11 cellular contexts compared by ENCODE assay signal in the genomic region with DNA sequence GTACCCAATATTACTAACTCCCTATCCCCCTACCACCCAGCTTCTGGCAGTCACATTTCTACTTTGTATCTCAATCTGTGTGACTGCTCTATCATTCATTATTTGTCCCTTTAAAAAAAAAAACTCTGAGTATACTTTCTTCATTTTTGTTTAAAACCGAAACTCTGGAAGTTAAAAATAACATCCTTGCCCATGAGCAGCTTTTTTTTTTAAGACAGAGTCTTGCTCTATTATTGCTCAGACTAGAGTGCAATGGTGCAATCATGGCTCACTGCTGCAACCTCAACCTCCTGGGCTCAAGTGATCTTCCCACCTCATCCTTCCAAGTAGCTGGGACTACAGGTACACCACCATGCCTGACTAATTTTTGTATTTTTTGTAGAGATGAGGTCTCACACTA. TPM values are rescaled to one million over a fixed set of nuclear protein-coding genes. Genes with fewer than 3 reads are reported as not detected.
DNase-seq lines count a peak whose midpoint lies in the region; ATAC-seq, FAIRE-seq and TF ChIP-seq lines count a peak whose summit lies in the region.
"Had no signal": no experiment of that assay in that cellular context is flagged by ENCODE, and none has a peak within 500 bp of the region (broad histone marks: within the 10 kb centered on the region; RNA-seq: fewer than 3 reads in every experiment).

No MANE protein-coding gene starts in this region.

- in situ Hi-C loops in IMR-90 (cut with MboI; ENCODE audit: low sequenced_read_pairs) (no loop called here), gastrocnemius medialis (cut with MboI; ENCODE audit: low sequenced_read_pairs in 4 of 4) (no loop called here)

- H2AK5ac ChIP-seq in IMR-90 (ENCODE audit: low read depth, low read length) = no peak overlapping the region

- 0 out of 2 replicates have a peak, but pooled peaks cover 5% of the 10 kb centered on the region for H3K9me1 ChIP-seq in IMR-90 (ENCODE audit: insufficient read depth, low read length)

- no peak overlapping the region for H3K14ac ChIP-seq in IMR-90 (replicated peaks; ENCODE audit: low read depth, low read length)

- 0 out of 2 replicates have a peak overlapping the region, but pooled peaks have one; percentile 6 for H3K4ac ChIP-seq in IMR-90 (ENCODE audit: low read depth, low read length)

- BruUV-seq in IMR-90 (replicated peaks; lab: Mats Ljungman, UMichigan) = no TSS peak

- peak overlapping the region; percentile 72; the same call in 1 of the 2 replicates for H3K4me2 ChIP-seq in IMR-90 (ENCODE audit: low read depth, low read length)

- H4K91ac ChIP-seq in IMR-90 (ENCODE audit: insufficient read depth, low read depth, low read length) = 0 out of 2 replicates have a peak overlapping the region, but pooled peaks have one; percentile 2

- no peak overlapping the region for H4K8ac ChIP-seq in IMR-90 (ENCODE audit: low read depth in 2 of 2, low read length in 2 of 2)

- H4K20me1 ChIP-seq in IMR-90 (ENCODE audit: insufficient read depth, low read length) = peaks cover 74% of the 10 kb centered on the region

- peaks cover 13 to 46% of the 10 kb centered on the region in 2 experiments for H3K79me1 ChIP-seq in IMR-90 (ENCODE audit: low read depth in 1 of 2, low read length in 2 of 2)

- intact Hi-C loops in IMR-90 (cut with micrococcal nuclease) = no loop called here
- intact Hi-C loops in gastrocnemius medialis (cut with DNase I; ENCODE audit: low total_unique reads) = no loop called here

- TF ChIP-seq CTCF in IMR-90 (conservative IDR thresholded peaks at IDR 0.05; ENCODE audit: low read depth, low read length) (no peak), gastrocnemius medialis (IDR thresholded peaks at IDR 0.05 in 4 of 5, conservative IDR thresholded peaks at IDR 0.05 in 1 of 5) (no peak)

- H2BK120ac ChIP-seq in IMR-90 (ENCODE audit: low read depth, low read length) = peak overlapping the region; percentile 8; the same call in 1 of the 2 replicates

- peak overlapping the region; percentile 2 for H2BK5ac ChIP-seq in IMR-90 (ENCODE audit: low read depth, low read length, poor library complexity, severe bottlenecking)

- H3K27ac ChIP-seq in IMR-90 (ENCODE audit: insufficient read depth, low read length) = peak overlapping the region; percentile 6; the same call in 1 of the 2 replicates
- peak overlapping the region; percentile 25 to 62 (median 50) for H3K27ac ChIP-seq in gastrocnemius medialis
- H3K27ac ChIP-seq: lower lobe of right lung had no signal

- no peak overlapping the region for H3K18ac ChIP-seq in IMR-90 (ENCODE audit: low read depth, low read length)

- dilution Hi-C loops in IMR-90 (cut with HindIII; ENCODE audit: low sequenced_read_pairs, unreplicated experiment) = no loop called here

- H3K4me1 ChIP-seq in IMR-90 (ENCODE audit: control insufficient read depth, insufficient read depth, low read length) (peaks cover 10% of the 10 kb centered on the region), gastrocnemius medialis (peaks cover 23 to 31% of the 10 kb centered on the region in 2 donors)

- H2AFZ ChIP-seq in IMR-90 (replicated peaks; ENCODE audit: low read length, poor library complexity) = no peak overlapping the region

- H3K23ac ChIP-seq in IMR-90 (ENCODE audit: low read depth, low read length) = no peak overlapping the region

- H3K36me3 ChIP-seq in IMR-90 (ENCODE audit: control insufficient read depth, insufficient read depth, low read length) (peaks cover 3% of the 10 kb centered on the region; the same call in 1 of the 2 replicates), gastrocnemius medialis (peaks cover 0 to 5% of the 10 kb centered on the region in 2 donors)

- no peaks in the 10 kb centered on the region for H3K27me3 ChIP-seq in IMR-90 (ENCODE audit: control insufficient read depth, insufficient read depth, low read length)
- no peaks in the 10 kb centered on the region for H3K27me3 ChIP-seq in gastrocnemius medialis

- FAIRE-seq in GM18507 (lab: Jason Lieb, UNC) = peak; percentile 77

- DNase-seq in GM18507 (ENCODE audit: extremely low spot score, insufficient read length, low read depth) = no peak
- peak; percentile 78 for DNase-seq in IMR-90
- peak; percentile 63 for DNase-seq in dedifferentiated amniotic fluid mesenchymal stem cell (ENCODE audit: extremely low spot score)
- peak in 1 of 2 donors; percentile 30 for DNase-seq in gastrocnemius medialis
- no peak for DNase-seq in NCI-H146 treated with DMSO at 0.1 percent for 48 hours (lab: John Stamatoyannopoulos, UW; ENCODE audit: unreplicated experiment)
- DNase-seq in NCI-H748 (lab: John Stamatoyannopoulos, UW; ENCODE audit: unreplicated experiment) = no peak
- DNase-seq in putamen (ENCODE audit: low spot score) = no peak
- DNase-seq: activated naive CD4-positive, alpha-beta T cell; lower lobe of right lung; NCI-H510A; T1000 had no signal

- ATAC-seq in IMR-90 (ENCODE audit: low read depth) = peak; percentile 69
- ATAC-seq in gastrocnemius medialis = peak; percentile 50 to 86

- H2BK20ac ChIP-seq in IMR-90 (ENCODE audit: low read depth, low read length) = no peak overlapping the region

- CTCF ChIA-PET in IMR-90 (lab: Yijun Ruan, JAX) = interaction anchor here (0.6 to 1.6 kb wide), 4 partner anchors 18 to 596 kb away, joined by 3 to 4 read pairs (median 3); no protein-coding TSS in a partner anchor

- H4K5ac ChIP-seq in IMR-90 (ENCODE audit: low read depth, low read length) = no peak overlapping the region

- H3K9me3 ChIP-seq in IMR-90 (ENCODE audit: control insufficient read depth, insufficient read depth, low read length) (peaks cover 2% of the 10 kb centered on the region; the same call in 1 of the 2 replicates), gastrocnemius medialis (no peaks in the 10 kb centered on the region)
- H3K9me3 ChIP-seq: lower lobe of right lung had no signal

- H3K56ac ChIP-seq in IMR-90 (ENCODE audit: extremely low read depth, insufficient read depth, low read length) = no peak overlapping the region

- 25% methylated on average over 1 of the region's 1 CpG; no CpG with 5 or more reads in 1 of the 2 experiments for WGBS in IMR-90 (ENCODE audit: extremely low coverage in 2 of 2, insufficient read length in 1 of 2), 2 experiments

- H3K4me3 ChIP-seq in IMR-90 (ENCODE audit: insufficient read depth, low read depth, low read length) (no peak overlapping the region), gastrocnemius medialis (no peak overlapping the region)
- H3K4me3 ChIP-seq: lower lobe of right lung had no signal

- H2BK15ac ChIP-seq in IMR-90 (ENCODE audit: low read depth, low read length) = no peak overlapping the region

- no peak overlapping the region for H2AK9ac ChIP-seq in IMR-90 (replicated peaks; ENCODE audit: low read depth, low read length, poor library complexity)

- no peak for TF ChIP-seq RAD21 in IMR-90 (IDR thresholded peaks at IDR 0.05; ENCODE audit: low read length)

- POLR2A ChIA-PET in IMR-90 (lab: Charles Lee; ENCODE audit: unreplicated experiment) = no interaction called here

- TF ChIP-seq POLR2A in IMR-90 (IDR thresholded peaks at IDR 0.05; ENCODE audit: low read depth, low read length) (no peak), gastrocnemius medialis (IDR thresholded peaks at IDR 0.05) (no peak)

- no peak overlapping the region for H3K9ac ChIP-seq in IMR-90 (ENCODE audit: low read depth, low read length)

TF ChIP-seq in IMR-90, 13 proteins besides CTCF, POLR2A, EP300 and RAD21:
- TF ChIP-seq NFE2L2 (IDR thresholded peaks at IDR 0.05; ENCODE audit: low read depth, low read length) = no peak
- TF ChIP-seq CEBPB (IDR thresholded peaks at IDR 0.05; ENCODE audit: low read depth, low read length) = peak; percentile 95

RNA-seq across cellular contexts. Expression of gene UBE2K, which starts 15.8 kb away (rescaled TPM):
- total RNA-seq in IMR-90 (2012; rRNA removed) (17.7 and 24.4 TPM in 2 replicates), gastrocnemius medialis (10 to 100 TPM; 28.7 to 38.8 (median 32.1) TPM)
- 41.7 and 44.8 TPM in 2 replicates for polyA plus RNA-seq in IMR-90 (2012; rRNA removed)
- 19.5 and 24.5 TPM in 2 replicates for polyA plus RNA-seq in IMR-90 (2012; cell fraction: cytosol; rRNA removed)
- 3.2 and 20.8 TPM in 2 replicates for polyA plus RNA-seq in IMR-90 (2012; cell fraction: nucleus; rRNA removed; ENCODE audit: low replicate concordance)

Comparison
In these comparisons a context has a peak if more than half of its experiments do, and no peak if none do; other contexts are left out.
1. DNase-seq: peak in IMR-90 (single experiment) and dedifferentiated amniotic fluid mesenchymal stem cell (single experiment); none in GM18507 (single experiment), NCI-H146 treated with DMSO at 0.1 percent for 48 hours (single experiment), NCI-H748 (single experiment) and putamen (single experiment).